Comparison of ENCODE assay signal across 19 cellular contexts in the genomic region with DNA sequence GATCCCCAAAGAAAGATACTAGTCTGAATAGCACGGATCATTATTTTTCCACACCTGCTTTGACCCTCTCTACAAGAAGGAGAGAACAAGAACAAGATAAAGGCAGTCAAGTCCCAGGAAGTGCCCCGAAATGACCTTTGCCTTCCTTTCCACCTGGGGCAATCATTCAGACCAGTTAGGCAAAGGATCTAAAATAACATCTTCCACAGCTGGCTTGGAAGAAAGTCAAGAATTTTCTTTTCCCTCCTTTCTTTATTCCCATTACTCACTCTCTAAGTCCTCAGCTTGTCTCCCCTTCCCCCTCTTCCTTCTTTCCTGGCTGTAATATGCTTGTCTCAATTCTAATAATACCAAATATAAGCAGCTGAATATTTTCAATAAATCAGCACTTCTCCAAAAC.
DNase-seq lines count a peak whose midpoint lies in the region; ATAC-seq, FAIRE-seq and TF ChIP-seq lines count a peak whose summit lies in the region.
"Had no signal": no experiment of that assay in that cellular context is flagged by ENCODE, and none has a peak within 500 bp of the region (broad histone marks: within the 10 kb centered on the region; RNA-seq: fewer than 3 reads in every experiment).

No MANE protein-coding gene starts in this region.

- no peaks in the 10 kb centered on the region for H3K9me3 Mint-ChIP-seq in activated T-helper 17 cell treated with anti-CD3 and anti-CD28 coated beads, Interleukin-2, amount 50 U/mL, for 72 hours

- TF ChIP-seq EP300 in upper lobe of left lung (IDR thresholded peaks at IDR 0.05) = no peak

- H3K27ac ChIP-seq in upper lobe of left lung (no peak overlapping the region), substantia nigra (ENCODE audit: low read depth, low read length, poor library complexity, severe bottlenecking) (no peak overlapping the region)
- H3K27ac ChIP-seq: esophagus squamous epithelium, tibial artery had no signal

- H3K4me3 Mint-ChIP-seq in activated T-helper 17 cell treated with anti-CD3 and anti-CD28 coated beads, Interleukin-2, amount 50 U/mL, for 72 hours = peak overlapping the region; percentile 4
- H3K4me3 Mint-ChIP-seq: activated CD4-positive, alpha-beta T cell treated with anti-CD3 and anti-CD28 coated beads, Interleukin-2, amount 10 ng/mL, durations not matched to agents 24 days and 14 days; activated naive CD8-positive, alpha-beta T cell treated with anti-CD3 and anti-CD28 coated beads, Interleukin-2, amount 10 ng/mL, durations not matched to agents 7 days and 5 days; CD4-positive, CD25-positive, alpha-beta regulatory T cell had no signal

- 62 to 64% methylated on average over 2 of the region's 2 CpGs for WGBS in upper lobe of left lung, 2 donors

- H3K27ac Mint-ChIP-seq in activated T-helper 17 cell treated with anti-CD3 and anti-CD28 coated beads, Interleukin-2, amount 50 U/mL, for 72 hours = no peak overlapping the region
- H3K27ac Mint-ChIP-seq: activated CD4-positive, alpha-beta T cell treated with anti-CD3 and anti-CD28 coated beads, Interleukin-2, amount 10 ng/mL, durations not matched to agents 24 days and 14 days; activated naive CD8-positive, alpha-beta T cell treated with anti-CD3 and anti-CD28 coated beads, Interleukin-2, amount 10 ng/mL, durations not matched to agents 7 days and 5 days had no signal

- H3K4me1 Mint-ChIP-seq in activated T-helper 17 cell treated with anti-CD3 and anti-CD28 coated beads, Interleukin-2, amount 50 U/mL, for 72 hours = peaks cover 21% of the 10 kb centered on the region

- no peaks in the 10 kb centered on the region for H3K36me3 Mint-ChIP-seq in activated T-helper 17 cell treated with anti-CD3 and anti-CD28 coated beads, Interleukin-2, amount 50 U/mL, for 72 hours (ENCODE audit: low read depth)
- H3K36me3 Mint-ChIP-seq: activated naive CD8-positive, alpha-beta T cell treated with anti-CD3 and anti-CD28 coated beads, Interleukin-2, amount 10 ng/mL, durations not matched to agents 7 days and 5 days; CD4-positive, CD25-positive, alpha-beta regulatory T cell had no signal

- H3K36me3 ChIP-seq in upper lobe of left lung = no peaks in the 10 kb centered on the region
- H3K36me3 ChIP-seq: esophagus squamous epithelium, tibial artery had no signal

- H3K4me1 ChIP-seq in upper lobe of left lung = peaks cover 1 to 24% (median 12%) of the 10 kb centered on the region in 4 donors

- DNase-seq in HT1080 (ENCODE audit: low read depth) = peak; percentile 82
- DNase-seq in fibroblast of the conjunctiva (ENCODE audit: low read depth) = peak; percentile 14
- peak; percentile 78 for DNase-seq in renal cortical epithelial cell (ENCODE audit: low read depth)
- DNase-seq in stimulated activated CD4-positive, alpha-beta T cell treated with anti-CD3 and anti-CD28 coated beads, Interleukin-4, amount 100 ng/mL, for 24 hours = no peak
- DNase-seq in GM12891 (ENCODE audit: insufficient read length, low spot score) = no peak
- DNase-seq in upper lobe of left lung = no peak
- DNase-seq in substantia nigra (lab: John Stamatoyannopoulos, UW) = no peak
- DNase-seq: activated CD4-positive, alpha-beta T cell treated with anti-CD3 and anti-CD28 coated beads, Interleukin-2, amount 10 ng/mL, durations not matched to agents 24 days and 14 days; activated naive CD8-positive, alpha-beta T cell treated with anti-CD3 and anti-CD28 coated beads, Interleukin-2, amount 10 ng/mL, durations not matched to agents 7 days and 5 days; activated T-cell treated with anti-CD3 and anti-CD28 coated beads for 4 hours; CD4-positive, CD25-positive, alpha-beta regulatory T cell; cortex of kidney; esophagus squamous epithelium; MV-4-11; NCI-H2107; T-helper 9 cell; tibial artery had no signal

- FAIRE-seq in GM12891 (lab: Jason Lieb, UNC) = no peak

- peaks cover 9% of the 10 kb centered on the region for H3K27me3 Mint-ChIP-seq in activated T-helper 17 cell treated with anti-CD3 and anti-CD28 coated beads, Interleukin-2, amount 50 U/mL, for 72 hours
- H3K27me3 Mint-ChIP-seq: activated CD4-positive, alpha-beta T cell treated with anti-CD3 and anti-CD28 coated beads, Interleukin-2, amount 10 ng/mL, durations not matched to agents 24 days and 14 days; activated naive CD8-positive, alpha-beta T cell treated with anti-CD3 and anti-CD28 coated beads, Interleukin-2, amount 10 ng/mL, durations not matched to agents 7 days and 5 days; CD4-positive, CD25-positive, alpha-beta regulatory T cell had no signal

- TF ChIP-seq POLR2A in GM12891 (IDR thresholded peaks at IDR 0.05; ENCODE audit: low read depth, low read length) = no peak
- TF ChIP-seq POLR2A in upper lobe of left lung (IDR thresholded peaks at IDR 0.05) = no peak

- no peaks in the 10 kb centered on the region for H3K9me3 ChIP-seq in upper lobe of left lung
- H3K9me3 ChIP-seq: esophagus squamous epithelium, tibial artery had no signal

- TF ChIP-seq CTCF in upper lobe of left lung (IDR thresholded peaks at IDR 0.05) = no peak

- ATAC-seq in activated T-helper 17 cell treated with anti-CD3 and anti-CD28 coated beads, Interleukin-2, amount 50 U/mL, for 72 hours (replicated peaks) = no peak
- ATAC-seq in upper lobe of left lung (ENCODE audit: low FRiP score in 2 of 2) = no peak

- H3K27me3 ChIP-seq in upper lobe of left lung = no peaks in the 10 kb centered on the region
- H3K27me3 ChIP-seq: tibial artery had no signal

- no peak overlapping the region for H3K4me3 ChIP-seq in upper lobe of left lung
- H3K4me3 ChIP-seq: esophagus squamous epithelium, lung, tibial artery had no signal

TF ChIP-seq in GM12891, 5 proteins besides CTCF, POLR2A, EP300 and RAD21:
- TF ChIP-seq TAF1 (IDR thresholded peaks at IDR 0.05; ENCODE audit: low read depth, low read length) (no peak), PAX5 (IDR thresholded peaks at IDR 0.05; ENCODE audit: insufficient read depth, low read length, severe bottlenecking) (no peak), SPI1 (IDR thresholded peaks at IDR 0.05; ENCODE audit: low read depth, low read length) (no peak), POU2F2 (IDR thresholded peaks at IDR 0.05; ENCODE audit: low read depth, low read length) (no peak), POLR2AphosphoS5 (IDR thresholded peaks at IDR 0.05; ENCODE audit: low read depth, low read length) (no peak)

Comparison
In these comparisons a context has a peak if more than half of its experiments do, and no peak if none do; other contexts are left out.
1. DNase-seq: peak in HT1080 (single experiment), fibroblast of the conjunctiva (single experiment) and renal cortical epithelial cell (single experiment); none in stimulated activated CD4-positive, alpha-beta T cell treated with anti-CD3 and anti-CD28 coated beads, Interleukin-4, amount 100 ng/mL, for 24 hours (single experiment), GM12891 (single experiment), upper lobe of left lung (0 of 2) and substantia nigra (0 of 49).